In the genomic region with DNA sequence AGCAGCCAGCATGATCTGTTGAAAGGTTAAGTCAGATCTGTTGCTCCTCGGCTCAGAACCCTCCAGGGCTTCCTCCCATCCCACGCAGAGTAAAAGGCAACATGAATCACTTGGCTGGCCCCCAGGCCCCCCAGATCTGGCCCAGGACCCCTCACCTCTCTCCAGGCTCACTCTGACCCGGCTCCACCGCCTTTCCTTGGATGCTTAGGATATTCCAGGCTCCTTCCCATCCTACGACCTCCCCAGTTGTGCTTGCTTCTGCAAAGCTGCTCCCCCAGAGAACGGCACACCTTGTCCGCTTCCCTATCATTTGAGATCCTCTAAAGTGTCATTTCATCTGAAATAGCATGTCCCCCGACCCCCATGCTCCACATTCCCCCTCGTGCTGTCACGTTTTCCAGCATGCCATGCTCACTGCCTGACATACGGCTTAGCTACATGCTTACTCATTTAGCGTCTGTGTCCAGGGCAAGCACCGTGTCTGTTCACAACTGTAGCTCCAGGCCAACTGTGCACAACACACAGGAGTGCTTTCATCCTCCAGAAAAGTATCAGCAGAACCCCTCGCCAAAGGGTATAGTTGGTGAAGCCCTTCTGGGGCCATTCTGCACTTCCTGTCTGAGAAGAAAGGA, we compare ENCODE assay signal across 1 cellular context.
TF ChIP-seq lines count a peak whose summit lies in the region.

No MANE protein-coding gene starts in this region.

TF ChIP-seq in IMR-90, 13 proteins besides CTCF, POLR2A, EP300 and RAD21:
- TF ChIP-seq RFX5 (IDR thresholded peaks at IDR 0.05; ENCODE audit: low read depth, low read length): no peak
- no peak for TF ChIP-seq NFE2L2 (IDR thresholded peaks at IDR 0.05; ENCODE audit: low read depth, low read length)
- TF ChIP-seq BHLHE40 (IDR thresholded peaks at IDR 0.05; ENCODE audit: low read depth, low read length): no peak
- TF ChIP-seq MXI1 (IDR thresholded peaks at IDR 0.05; ENCODE audit: borderline replicate concordance, low read depth, low read length): no peak
- TF ChIP-seq FOS (IDR thresholded peaks at IDR 0.05; ENCODE audit: low read depth, low read length): no peak
- TF ChIP-seq CHD1 (IDR thresholded peaks at IDR 0.05; ENCODE audit: low read depth, low read length): no peak
- no peak for TF ChIP-seq RCOR1 (IDR thresholded peaks at IDR 0.05; ENCODE audit: insufficient replicate concordance, low read length)
- TF ChIP-seq, protein P1, sequence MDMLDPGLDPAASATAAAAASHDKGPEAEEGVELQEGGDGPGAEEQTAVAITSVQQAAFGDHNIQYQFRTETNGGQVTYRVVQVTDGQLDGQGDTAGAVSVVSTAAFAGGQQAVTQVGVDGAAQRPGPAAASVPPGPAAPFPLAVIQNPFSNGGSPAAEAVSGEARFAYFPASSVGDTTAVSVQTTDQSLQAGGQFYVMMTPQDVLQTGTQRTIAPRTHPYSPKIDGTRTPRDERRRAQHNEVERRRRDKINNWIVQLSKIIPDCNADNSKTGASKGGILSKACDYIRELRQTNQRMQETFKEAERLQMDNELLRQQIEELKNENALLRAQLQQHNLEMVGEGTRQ (IDR thresholded peaks at IDR 0.05; ENCODE audit: low read depth, low read length): no peak
- no peak for TF ChIP-seq MAZ (IDR thresholded peaks at IDR 0.05; ENCODE audit: borderline replicate concordance, low read depth, low read length)
- TF ChIP-seq SMC3 (IDR thresholded peaks at IDR 0.05; ENCODE audit: low read depth, low read length): no peak
- TF ChIP-seq MAFK (IDR thresholded peaks at IDR 0.05; ENCODE audit: low read depth, low read length): no peak
- TF ChIP-seq, protein P2, sequence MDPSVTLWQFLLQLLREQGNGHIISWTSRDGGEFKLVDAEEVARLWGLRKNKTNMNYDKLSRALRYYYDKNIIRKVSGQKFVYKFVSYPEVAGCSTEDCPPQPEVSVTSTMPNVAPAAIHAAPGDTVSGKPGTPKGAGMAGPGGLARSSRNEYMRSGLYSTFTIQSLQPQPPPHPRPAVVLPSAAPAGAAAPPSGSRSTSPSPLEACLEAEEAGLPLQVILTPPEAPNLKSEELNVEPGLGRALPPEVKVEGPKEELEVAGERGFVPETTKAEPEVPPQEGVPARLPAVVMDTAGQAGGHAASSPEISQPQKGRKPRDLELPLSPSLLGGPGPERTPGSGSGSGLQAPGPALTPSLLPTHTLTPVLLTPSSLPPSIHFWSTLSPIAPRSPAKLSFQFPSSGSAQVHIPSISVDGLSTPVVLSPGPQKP (IDR thresholded peaks at IDR 0.05; ENCODE audit: borderline replicate concordance, low read depth, low read length): no peak
- no peak for TF ChIP-seq CEBPB (IDR thresholded peaks at IDR 0.05; ENCODE audit: low read depth, low read length)
